ENCODE assay signal across 8 cellular contexts in genomic region chr5:154214236-154215106, GRCh38. TPM values are rescaled to one million over a fixed set of nuclear protein-coding genes. Genes with fewer than 3 reads are reported as not detected.
DNase-seq lines count a peak whose midpoint lies in the region; ATAC-seq and TF ChIP-seq lines count a peak whose summit lies in the region.

No MANE protein-coding gene starts in this region.

- no peaks in the 10 kb centered on the region for H3K36me3 ChIP-seq in upper lobe of right lung

- intact Hi-C loops in upper lobe of right lung (cut with DNase I): no loop called here

- peak; percentile 61 for DNase-seq in A172 (ENCODE audit: low spot score)
- DNase-seq in amniotic epithelial cell (ENCODE audit: low read depth): peak; percentile 93
- no peak for DNase-seq in stimulated activated naive CD8-positive, alpha-beta T cell treated with anti-CD3 and anti-CD28 coated beads, Interleukin-15, Interleukin-2, amounts not matched to agents 100 U/mL and 50 U/mL, for 24 hours
- DNase-seq in upper lobe of right lung: no peak
- no peak for DNase-seq in NCI-H1417 (lab: John Stamatoyannopoulos, UW)

- H3K4me1 ChIP-seq in upper lobe of right lung: no peaks in the 10 kb centered on the region

- H3K4me3 ChIP-seq in upper lobe of right lung: no peak overlapping the region

- H3K27me3 ChIP-seq in upper lobe of right lung: no peaks in the 10 kb centered on the region

- H3K9me3 ChIP-seq in upper lobe of right lung: no peaks in the 10 kb centered on the region

- TF ChIP-seq CTCF in upper lobe of right lung (IDR thresholded peaks at IDR 0.05): no peak

- H3K27ac ChIP-seq in upper lobe of right lung: no peak overlapping the region

- ATAC-seq in GM19025 (IDR thresholded peaks at IDR 0.05; ENCODE audit: low read depth, unreplicated experiment) (peak; percentile 67), HG03196 (IDR thresholded peaks at IDR 0.05; ENCODE audit: unreplicated experiment) (peak; percentile 71), upper lobe of right lung (no peak), GM18498 (IDR thresholded peaks at IDR 0.05; ENCODE audit: unreplicated experiment) (no peak)
- ATAC-seq in stimulated activated naive CD8-positive, alpha-beta T cell treated with anti-CD3 and anti-CD28 coated beads, Interleukin-15, Interleukin-2, amounts not matched to agents 100 U/mL and 50 U/mL, for 24 hours: peak; percentile 96

RNA-seq across cellular contexts. Expression of gene GALNT10, which starts 23.9 kb away (rescaled TPM):
- 30.4 and 32.3 TPM in 2 replicates for total RNA-seq in A172 (2014; rRNA removed; shearing (Covaris generic))
- total RNA-seq in upper lobe of right lung: 93.8 TPM

Comparison
In these comparisons a context has a peak if more than half of its experiments do, and no peak if none do; other contexts are left out.
1. DNase-seq: peak in A172 (single experiment) and amniotic epithelial cell (single experiment); none in stimulated activated naive CD8-positive, alpha-beta T cell treated with anti-CD3 and anti-CD28 coated beads, Interleukin-15, Interleukin-2, amounts not matched to agents 100 U/mL and 50 U/mL, for 24 hours (single experiment), upper lobe of right lung (single experiment) and NCI-H1417 (0 of 3).
2. ATAC-seq: peak in GM19025 (single experiment), HG03196 (single experiment) and stimulated activated naive CD8-positive, alpha-beta T cell treated with anti-CD3 and anti-CD28 coated beads, Interleukin-15, Interleukin-2, amounts not matched to agents 100 U/mL and 50 U/mL, for 24 hours (single experiment); none in upper lobe of right lung (single experiment) and GM18498 (single experiment).